In the genomic region with DNA sequence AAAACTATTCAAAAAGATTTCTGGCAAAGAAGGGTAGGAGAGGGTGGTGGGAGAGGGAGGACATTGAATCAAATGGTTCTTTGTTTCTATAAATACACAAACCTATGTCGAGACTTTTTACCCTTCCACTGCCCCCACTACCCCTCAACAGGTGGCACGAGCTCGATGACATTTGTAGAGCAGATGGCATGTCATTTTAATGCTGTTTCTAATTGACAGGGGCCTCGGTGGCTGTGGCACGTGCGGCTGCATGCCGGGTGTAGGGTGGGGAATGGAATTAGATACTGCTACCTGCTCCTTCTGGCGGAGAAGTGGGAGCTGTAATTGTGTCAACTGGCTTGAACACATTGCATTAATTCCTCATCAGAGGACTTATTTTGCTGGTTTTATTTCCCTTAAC, we compare ENCODE assay signal across 17 cellular contexts. TPM values are rescaled to one million over a fixed set of nuclear protein-coding genes. Genes with fewer than 3 reads are reported as not detected.
DNase-seq lines count a peak whose midpoint lies in the region; ATAC-seq and TF ChIP-seq lines count a peak whose summit lies in the region.
"Had no signal": no experiment of that assay in that cellular context is flagged by ENCODE, and none has a peak within 500 bp of the region (broad histone marks: within the 10 kb centered on the region; RNA-seq: fewer than 3 reads in every experiment).

No MANE protein-coding gene starts in this region.

- H3K4me1 Mint-ChIP-seq in nephron = peaks cover 28% of the 10 kb centered on the region

- H3K9me3 Mint-ChIP-seq in nephron = no peaks in the 10 kb centered on the region

- peak; percentile 73 for DNase-seq in DMS 273 treated with DMSO at 0.1 percent for 48 hours (lab: John Stamatoyannopoulos, UW)
- DNase-seq in NCI-H1694 (lab: John Stamatoyannopoulos, UW) = peak; percentile 37
- DNase-seq in SJCRH30 = peak; percentile 80 to 89
- no peak for DNase-seq in NCI-H2081 treated with DMSO at 0.1 percent for 48 hours (lab: John Stamatoyannopoulos, UW)
- no peak for DNase-seq in colonic mucosa
- DNase-seq in left lung = no peak
- DNase-seq: DMS79 treated with DMSO at 0.1 percent for 48 hours, Karpas-422, MM.1S, NCI-H1436, NCI-H2107, NCI-H446, RPMI8226 had no signal

- peak overlapping the region in 1 of 3 experiments; percentile 6 for H3K4me3 Mint-ChIP-seq in nephron

- H3K27ac ChIP-seq in SJCRH30 (peak overlapping the region; percentile 76), colonic mucosa (no peak overlapping the region), left lung (no peak overlapping the region)

- H3K36me3 ChIP-seq in SJCRH30 (no peaks in the 10 kb centered on the region), colonic mucosa (no peaks in the 10 kb centered on the region), left lung (no peaks in the 10 kb centered on the region)

- no peaks in the 10 kb centered on the region for H3K27me3 Mint-ChIP-seq in nephron (ENCODE audit: low read depth)

- no peaks in the 10 kb centered on the region for H3K27me3 ChIP-seq in SJCRH30
- H3K27me3 ChIP-seq in colonic mucosa = no peaks in the 10 kb centered on the region
- no peaks in the 10 kb centered on the region for H3K27me3 ChIP-seq in left lung

- H3K9ac ChIP-seq in colonic mucosa (ENCODE audit: low read depth in 2 of 2, low read length in 2 of 2) = no peak overlapping the region

- no peak for ATAC-seq in left lung
- no peak for ATAC-seq in HG03378 (IDR thresholded peaks at IDR 0.05; ENCODE audit: unreplicated experiment)
- ATAC-seq: HepG2 had no signal

- intact Hi-C loops in colonic mucosa (cut with DNase I) = no loop called here
- intact Hi-C loops in left lung (cut with DNase I) = no loop called here

- TF ChIP-seq CTCF in nephron (IDR thresholded peaks at IDR 0.05; ENCODE audit: unreplicated experiment in 3 of 3) = no peak
- TF ChIP-seq CTCF in colonic mucosa (IDR thresholded peaks at IDR 0.05) = no peak
- no peak for TF ChIP-seq CTCF in left lung (IDR thresholded peaks at IDR 0.05)

- peak overlapping the region; percentile 5 to 71 (median 49) for H3K27ac Mint-ChIP-seq in nephron

- H3K9me3 ChIP-seq in SJCRH30 (replicated peaks) (no peaks in the 10 kb centered on the region), colonic mucosa (no peaks in the 10 kb centered on the region), left lung (no peaks in the 10 kb centered on the region)

- H3K4me1 ChIP-seq in SJCRH30 (peaks cover 33% of the 10 kb centered on the region), colonic mucosa (no peaks in the 10 kb centered on the region), left lung (no peaks in the 10 kb centered on the region)

- H3K36me3 Mint-ChIP-seq in nephron (ENCODE audit: low read depth) = no peaks in the 10 kb centered on the region

- H3K4me3 ChIP-seq in SJCRH30 = peak overlapping the region; percentile 31
- no peak overlapping the region for H3K4me3 ChIP-seq in colonic mucosa
- H3K4me3 ChIP-seq in left lung = no peak overlapping the region

RNA-seq across cellular contexts. Expression of a gene that starts 29.2 kb away (rescaled TPM):
- total RNA-seq in SJCRH30 (2014; rRNA removed; shearing (Covaris generic)) = 32.8 and 33.8 TPM in 2 replicates
- total RNA-seq in colonic mucosa (10 to 100 TPM; 14.9 to 16.4 TPM), left lung (10 to 100 TPM; 51.3 to 53.5 TPM)
- total RNA-seq: OCI-LY7 had no signal

Comparison
In these comparisons a context has a peak if more than half of its experiments do, and no peak if none do; other contexts are left out.
1. DNase-seq: peak in DMS 273 treated with DMSO at 0.1 percent for 48 hours (single experiment), NCI-H1694 (single experiment) and SJCRH30 (2 of 2); none in NCI-H2081 treated with DMSO at 0.1 percent for 48 hours (single experiment), colonic mucosa (single experiment) and left lung (0 of 2).